ENCODE assay signal across 1 cellular context in genomic region chr1:99644302-99645004, GRCh38.
TF ChIP-seq lines count a peak whose summit lies in the region.

No MANE protein-coding gene starts in this region.

TF ChIP-seq in IMR-90, 13 proteins besides CTCF, POLR2A, EP300 and RAD21 (continued from another document):
- no peak for TF ChIP-seq USF2 (IDR thresholded peaks at IDR 0.05; ENCODE audit: low read depth, low read length)
- TF ChIP-seq CEBPB (IDR thresholded peaks at IDR 0.05; ENCODE audit: low read depth, low read length) = no peak
